ENCODE assay signal across 8 cellular contexts in genomic region chr10:6014241-6014761, GRCh38. TPM values are rescaled to one million over a fixed set of nuclear protein-coding genes. Genes with fewer than 3 reads are reported as not detected.
DNase-seq lines count a peak whose midpoint lies in the region; ATAC-seq, FAIRE-seq and TF ChIP-seq lines count a peak whose summit lies in the region.

No MANE protein-coding gene starts in this region.

- 34% methylated on average over 6 of the region's 6 CpGs for WGBS in A549 (ENCODE audit: missing lambda C conversion rate)

- peak overlapping the region; percentile 48 for H3K4me3 Mint-ChIP-seq in T-helper 2 cell treated with Interferon-gamma antibody and Interleukin-4, amounts not matched to agents 5 μg/mL and 100 μg/mL, for 36 hours

- no peaks in the 10 kb centered on the region for H3K27me3 Mint-ChIP-seq in T-helper 2 cell treated with Interferon-gamma antibody and Interleukin-4, amounts not matched to agents 5 μg/mL and 100 μg/mL, for 36 hours (ENCODE audit: low read depth)

- H3K4me3 ChIP-seq in A549 (no peak overlapping the region), GM06990 (replicated peaks; ENCODE audit: low read depth, low read length) (no peak overlapping the region)

- H3K27ac Mint-ChIP-seq in T-helper 2 cell treated with Interferon-gamma antibody and Interleukin-4, amounts not matched to agents 5 μg/mL and 100 μg/mL, for 36 hours = peak overlapping the region; percentile 80

- H3K9me3 Mint-ChIP-seq in T-helper 2 cell treated with Interferon-gamma antibody and Interleukin-4, amounts not matched to agents 5 μg/mL and 100 μg/mL, for 36 hours = no peaks in the 10 kb centered on the region

- ATAC-seq in A549 = peak; percentile 74 to 89; a peak in 4 of 6 replicates
- ATAC-seq in left colon = peak; percentile 39
- ATAC-seq in GM19467 (IDR thresholded peaks at IDR 0.05; ENCODE audit: unreplicated experiment) = no peak

- H3K36me3 ChIP-seq in GM06990 (ENCODE audit: control insufficient read depth, insufficient read depth, low read length) = no peaks in the 10 kb centered on the region

- CTCF ChIA-PET in A549 (lab: Yijun Ruan, JAX) = interaction anchor here (0.7 to 4.1 kb wide), 34 partner anchors 9 to 391 kb away, joined by 3 to 18 read pairs (median 4); partner anchors contain the start of genes ANKRD16 and FBH1

- no peaks in the 10 kb centered on the region for H3K4me1 ChIP-seq in A549

- H3K27ac ChIP-seq in A549 = no peak overlapping the region; a peak in 1 of 6 replicates

- TF ChIP-seq EP300 in A549 (IDR thresholded peaks at IDR 0.05) = no peak

- intact Hi-C loops in left colon (cut with DNase I, micrococcal nuclease) = loop anchor here in 1 of 2 donors (10.0 kb wide), 1 partner anchor 70 kb away; the partner anchor contains the start of gene RBM17

- DNase-seq in A549 (ENCODE audit: low read depth in 1 of 2, low spot score in 1 of 2) = peak; percentile 40 to 55
- no peak for DNase-seq in GM06990 (ENCODE audit: extremely low read depth, insufficient read length)
- peak; percentile 40 for DNase-seq in KG1 (lab: John Stamatoyannopoulos, UW)
- DNase-seq in T-helper 2 cell treated with Interferon-gamma antibody and Interleukin-4, amounts not matched to agents 5 μg/mL and 100 μg/mL, for 36 hours (ENCODE audit: low spot score) = no peak
- DNase-seq in central memory CD4-positive, alpha-beta T cell = peak; percentile 82
- peak in 1 of 2 donors; percentile 73 for DNase-seq in left colon
- peak; percentile 26 to 94 (median 72) for DNase-seq in stimulated activated naive CD4-positive, alpha-beta T cell (lab: John Stamatoyannopoulos, UW)

- TF ChIP-seq CTCF in A549 (IDR thresholded peaks at IDR 0.05) (peak; percentile 80), GM06990 (IDR thresholded peaks at IDR 0.05; ENCODE audit: insufficient read depth, low read length, poor library complexity, severe bottlenecking) (peak; percentile 80)

- H3K4me1 Mint-ChIP-seq in T-helper 2 cell treated with Interferon-gamma antibody and Interleukin-4, amounts not matched to agents 5 μg/mL and 100 μg/mL, for 36 hours (ENCODE audit: low read depth) = peaks cover 41% of the 10 kb centered on the region

- FAIRE-seq in A549 (lab: Jason Lieb, UNC) = no peak

- POLR2A ChIA-PET in A549 (lab: Yijun Ruan, JAX) = no interaction called here

- peaks cover 66% of the 10 kb centered on the region for H3K36me3 Mint-ChIP-seq in T-helper 2 cell treated with Interferon-gamma antibody and Interleukin-4, amounts not matched to agents 5 μg/mL and 100 μg/mL, for 36 hours (ENCODE audit: low read depth)

- no peaks in the 10 kb centered on the region for H3K9me3 ChIP-seq in A549

- TF ChIP-seq POLR2A in A549 (IDR thresholded peaks at IDR 0.05; ENCODE audit: low read length) = no peak

- peak overlapping the region; percentile 59 for H3K4me2 ChIP-seq in A549

- TF ChIP-seq RAD21 in A549 (conservative IDR thresholded peaks at IDR 0.05 in 1 of 2, IDR thresholded peaks at IDR 0.05 in 1 of 2) = peak; percentile 56 to 63

- no peaks in the 10 kb centered on the region for H3K27me3 ChIP-seq in GM06990 (replicated peaks; ENCODE audit: control insufficient read depth, insufficient read depth, low read length)

TF ChIP-seq in A549, 52 proteins besides CTCF, POLR2A, EP300 and RAD21:
- TF ChIP-seq HOXB5 (CRISPR knock-in tag; IDR thresholded peaks at IDR 0.05) = no peak
- no peak for TF ChIP-seq MAX (IDR thresholded peaks at IDR 0.05)
- TF ChIP-seq, protein P1, sequence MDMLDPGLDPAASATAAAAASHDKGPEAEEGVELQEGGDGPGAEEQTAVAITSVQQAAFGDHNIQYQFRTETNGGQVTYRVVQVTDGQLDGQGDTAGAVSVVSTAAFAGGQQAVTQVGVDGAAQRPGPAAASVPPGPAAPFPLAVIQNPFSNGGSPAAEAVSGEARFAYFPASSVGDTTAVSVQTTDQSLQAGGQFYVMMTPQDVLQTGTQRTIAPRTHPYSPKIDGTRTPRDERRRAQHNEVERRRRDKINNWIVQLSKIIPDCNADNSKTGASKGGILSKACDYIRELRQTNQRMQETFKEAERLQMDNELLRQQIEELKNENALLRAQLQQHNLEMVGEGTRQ (IDR thresholded peaks at IDR 0.05) = no peak
- no peak for TF ChIP-seq EHMT2 (IDR thresholded peaks at IDR 0.05; ENCODE audit: low read depth)
- TF ChIP-seq, protein P2, sequence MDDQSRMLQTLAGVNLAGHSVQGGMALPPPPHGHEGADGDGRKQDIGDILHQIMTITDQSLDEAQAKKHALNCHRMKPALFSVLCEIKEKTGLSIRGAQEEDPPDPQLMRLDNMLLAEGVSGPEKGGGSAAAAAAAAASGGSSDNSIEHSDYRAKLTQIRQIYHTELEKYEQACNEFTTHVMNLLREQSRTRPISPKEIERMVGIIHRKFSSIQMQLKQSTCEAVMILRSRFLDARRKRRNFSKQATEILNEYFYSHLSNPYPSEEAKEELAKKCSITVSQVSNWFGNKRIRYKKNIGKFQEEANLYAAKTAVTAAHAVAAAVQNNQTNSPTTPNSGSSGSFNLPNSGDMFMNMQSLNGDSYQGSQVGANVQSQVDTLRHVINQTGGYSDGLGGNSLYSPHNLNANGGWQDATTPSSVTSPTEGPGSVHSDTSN (IDR thresholded peaks at IDR 0.05) = no peak
- TF ChIP-seq, protein P3, sequence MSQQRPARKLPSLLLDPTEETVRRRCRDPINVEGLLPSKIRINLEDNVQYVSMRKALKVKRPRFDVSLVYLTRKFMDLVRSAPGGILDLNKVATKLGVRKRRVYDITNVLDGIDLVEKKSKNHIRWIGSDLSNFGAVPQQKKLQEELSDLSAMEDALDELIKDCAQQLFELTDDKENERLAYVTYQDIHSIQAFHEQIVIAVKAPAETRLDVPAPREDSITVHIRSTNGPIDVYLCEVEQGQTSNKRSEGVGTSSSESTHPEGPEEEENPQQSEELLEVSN (IDR thresholded peaks at IDR 0.05; ENCODE audit: borderline replicate concordance, low read depth) = no peak
- TF ChIP-seq SMC3 (IDR thresholded peaks at IDR 0.05) = peak; percentile 75
- no peak for TF ChIP-seq NR3C1 (IDR thresholded peaks at IDR 0.05)
- no peak for TF ChIP-seq CBX8 (IDR thresholded peaks at IDR 0.05)

RNA-seq across cellular contexts. Expression of gene IL15RA, which starts 37.0 kb away (rescaled TPM):
- 0.83 and 0.91 TPM in 2 replicates for polyA plus RNA-seq in A549 (2011; rRNA removed)
- 1.9 TPM in 2 replicates for polyA plus RNA-seq in A549 (2012; cell fraction: cytosol; rRNA removed)
- polyA plus RNA-seq in A549 (2012; cell fraction: nucleus; rRNA removed) = 1.5 and 1.7 TPM in 2 replicates
- polyA plus RNA-seq in A549 (2017; fragmentation: RNase III; extraction: RNeasy Plus Mini Kit Qiagen cat#74134 plus additional on column Dnase treatment) = 0.46 to 0.72 TPM (median 0.58 TPM) in 3 replicates
- polyA minus RNA-seq in A549 (2011; rRNA and poly(A)+ RNA removed) = 0.34 and 1.1 TPM in 2 replicates
- 10 to 100 TPM; 15.4 to 19.6 TPM for total RNA-seq in left colon

RNA-seq across cellular contexts. Expression of gene IL2RA, which starts 47.9 kb away (rescaled TPM):
- polyA plus RNA-seq in A549 (2011; rRNA removed) (not detected in 2 replicates), A549 (2017; fragmentation: RNase III; extraction: RNeasy Plus Mini Kit Qiagen cat#74134 plus additional on column Dnase treatment) (not detected in 3 replicates)
- not detected in 2 replicates for polyA plus RNA-seq in A549 (2012; cell fraction: cytosol; rRNA removed)
- polyA plus RNA-seq in A549 (2012; cell fraction: nucleus; rRNA removed) = not detected in 2 replicates
- not detected in 2 replicates for polyA minus RNA-seq in A549 (2011; rRNA and poly(A)+ RNA removed)
- total RNA-seq in left colon = 1 to 10 TPM in 1 of 2 donors, under 1 TPM in 1; 0.61 to 1.8 TPM

Comparison
In these comparisons a context has a peak if more than half of its experiments do, and no peak if none do; other contexts are left out.
1. DNase-seq: peak in A549 (2 of 2), KG1 (single experiment), central memory CD4-positive, alpha-beta T cell (single experiment) and stimulated activated naive CD4-positive, alpha-beta T cell (6 of 6); none in GM06990 (single experiment) and T-helper 2 cell treated with Interferon-gamma antibody and Interleukin-4, amounts not matched to agents 5 μg/mL and 100 μg/mL, for 36 hours (single experiment).